Comparison of ENCODE assay signal across 20 cellular contexts in genomic region chr17:28488154-28488883, GRCh38. TPM values are rescaled to one million over a fixed set of nuclear protein-coding genes. Genes with fewer than 3 reads are reported as not detected.
"Had no signal": no experiment of that assay in that cellular context is flagged by ENCODE, and none has a peak within 500 bp of the region (broad histone marks: within the 10 kb centered on the region; RNA-seq: fewer than 3 reads in every experiment).

No MANE protein-coding gene starts in this region.

- H3K27me3 ChIP-seq: ovary, uterus had no signal

- H3K36me3 ChIP-seq: brain microvascular endothelial cell, ovary, thoracic aorta, uterus had no signal

- H3K4me1 Mint-ChIP-seq: natural killer cell, T-cell had no signal

- H3K27ac ChIP-seq: brain microvascular endothelial cell, ovary, thoracic aorta, uterus had no signal

- H3K4me3 Mint-ChIP-seq: activated T-cell treated with anti-CD3 and anti-CD28 coated beads, Interleukin-2, amount 50 U/mL, for 24 hours; endodermal cell; natural killer cell; stimulated activated naive CD8-positive, alpha-beta T cell treated with anti-CD3 and anti-CD28 coated beads, Interleukin-15, Interleukin-2, amounts not matched to agents 100 ng/mL and 50 ng/mL, for 24 hours; T-cell had no signal

- ATAC-seq: activated naive CD4-positive, alpha-beta T cell treated with anti-CD3 and anti-CD28 coated beads, Interleukin-2, amount 50 U/mL, for 72 hours; natural killer cell; T-cell had no signal

- H3K9me3 ChIP-seq: ovary, thoracic aorta, uterus had no signal

- DNase-seq: activated effector memory CD4-positive, alpha-beta T cell treated with Interleukin-2 at 50 U/mL for 16 hours; activated T-cell treated with anti-CD3 and anti-CD28 coated beads, Interleukin-2, amount 50 U/mL, for 24 hours; brain microvascular endothelial cell; endodermal cell; erythroblast; hippocampal formation; mammary epithelial cell; natural killer cell; ovary; retina; stimulated activated CD4-positive, alpha-beta T cell treated with anti-CD3 and anti-CD28 coated beads, Interleukin-15, amount 100 ng/mL, for 24 hours; stimulated activated CD4-positive, alpha-beta T cell treated with anti-CD3 and anti-CD28 coated beads, Interleukin-4, amount 100 ng/mL, for 24 hours; T-cell; uterus had no signal

- H3K27me3 Mint-ChIP-seq: activated T-cell treated with anti-CD3 and anti-CD28 coated beads, Interleukin-2, amount 50 U/mL, for 24 hours; stimulated activated naive CD8-positive, alpha-beta T cell treated with anti-CD3 and anti-CD28 coated beads, Interleukin-15, Interleukin-2, amounts not matched to agents 100 ng/mL and 50 ng/mL, for 24 hours had no signal

- H3K27ac Mint-ChIP-seq: activated naive CD4-positive, alpha-beta T cell treated with anti-CD3 and anti-CD28 coated beads, Interleukin-2, amount 50 U/mL, for 72 hours; activated T-cell treated with anti-CD3 and anti-CD28 coated beads, Interleukin-2, amount 50 U/mL, for 24 hours; endodermal cell; natural killer cell; stimulated activated naive CD8-positive, alpha-beta T cell treated with anti-CD3 and anti-CD28 coated beads, Interleukin-15, Interleukin-2, amounts not matched to agents 100 ng/mL and 50 ng/mL, for 24 hours; T-cell had no signal

- H3K36me3 Mint-ChIP-seq: activated naive CD4-positive, alpha-beta T cell treated with anti-CD3 and anti-CD28 coated beads, Interleukin-2, amount 50 U/mL, for 72 hours; natural killer cell; T-cell had no signal

- H3K4me1 ChIP-seq: uterus had no signal

- H3K9me3 Mint-ChIP-seq: activated naive CD4-positive, alpha-beta T cell treated with anti-CD3 and anti-CD28 coated beads, Interleukin-2, amount 50 U/mL, for 72 hours; activated T-cell treated with anti-CD3 and anti-CD28 coated beads, Interleukin-2, amount 50 U/mL, for 24 hours; endodermal cell; natural killer cell; stimulated activated naive CD8-positive, alpha-beta T cell treated with anti-CD3 and anti-CD28 coated beads, Interleukin-15, Interleukin-2, amounts not matched to agents 100 ng/mL and 50 ng/mL, for 24 hours; T-cell had no signal

- H3K4me3 ChIP-seq: ovary, thoracic aorta, uterus had no signal

RNA-seq across cellular contexts. Expression of gene SLC13A2, which starts 14.9 kb away (rescaled TPM):
- total RNA-seq: activated naive CD4-positive, alpha-beta T cell treated with anti-CD3 and anti-CD28 coated beads, Interleukin-2, amount 50 U/mL, for 72 hours; cerebellum; dermis microvascular lymphatic vessel endothelial cell; endodermal cell; mammary epithelial cell; natural killer cell; skeletal muscle tissue; T-cell; thoracic aorta; uterus had no signal
- polyA plus RNA-seq: mammary epithelial cell, ovary had no signal

RNA-seq across cellular contexts. Expression of gene FOXN1, which starts 17.8 kb away (rescaled TPM):
- total RNA-seq: activated naive CD4-positive, alpha-beta T cell treated with anti-CD3 and anti-CD28 coated beads, Interleukin-2, amount 50 U/mL, for 72 hours; cerebellum; dermis microvascular lymphatic vessel endothelial cell; endodermal cell; mammary epithelial cell; natural killer cell; ovary; skeletal muscle tissue; T-cell; thoracic aorta; uterus had no signal
- polyA plus RNA-seq: mammary epithelial cell, ovary had no signal
